1 cellular context compared by ENCODE assay signal in the genomic region with DNA sequence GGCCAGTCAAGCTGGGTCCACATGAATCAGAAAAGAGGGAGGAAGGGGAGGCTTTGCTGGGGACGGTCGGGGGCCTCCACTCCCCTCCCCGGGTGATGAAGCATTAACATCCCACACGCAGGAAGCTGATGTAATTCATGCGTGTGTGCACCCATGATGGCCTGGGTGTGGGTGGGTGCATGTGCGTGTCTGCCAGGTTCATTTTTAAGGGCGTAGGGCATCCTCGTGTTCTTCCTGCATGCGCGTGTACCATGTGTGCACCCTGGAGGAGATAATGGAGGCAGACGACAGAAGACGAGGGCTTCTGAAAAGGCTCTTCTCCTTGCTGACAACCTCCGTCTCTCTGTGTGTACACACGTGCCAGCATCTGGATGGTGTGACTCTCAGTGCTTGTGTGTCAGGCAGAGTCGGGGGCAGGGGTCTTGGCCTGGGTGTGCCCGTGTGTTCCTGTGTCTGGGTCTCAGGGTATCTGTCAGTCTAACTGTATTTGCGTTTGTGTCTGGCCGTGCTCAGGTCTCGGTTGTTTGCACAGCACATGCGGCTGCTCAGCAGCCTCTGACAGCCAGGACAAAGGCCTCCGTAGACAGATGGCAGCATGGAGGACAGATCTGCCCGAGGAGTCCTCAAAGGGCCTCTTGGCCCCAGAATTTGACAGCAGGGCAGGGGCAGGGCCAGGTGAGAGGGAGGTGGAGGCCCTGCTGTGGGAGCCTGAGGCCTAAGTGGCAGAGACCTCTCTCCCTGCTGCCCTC.
TF ChIP-seq lines count a peak whose summit lies in the region.

No MANE protein-coding gene starts in this region.

TF ChIP-seq in HepG2, 621 proteins besides CTCF, POLR2A, EP300 and RAD21 (continued from another document and continues in another):
- TF ChIP-seq, protein P1, sequence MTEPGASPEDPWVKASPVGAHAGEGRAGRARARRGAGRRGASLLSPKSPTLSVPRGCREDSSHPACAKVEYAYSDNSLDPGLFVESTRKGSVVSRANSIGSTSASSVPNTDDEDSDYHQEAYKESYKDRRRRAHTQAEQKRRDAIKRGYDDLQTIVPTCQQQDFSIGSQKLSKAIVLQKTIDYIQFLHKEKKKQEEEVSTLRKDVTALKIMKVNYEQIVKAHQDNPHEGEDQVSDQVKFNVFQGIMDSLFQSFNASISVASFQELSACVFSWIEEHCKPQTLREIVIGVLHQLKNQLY (CRISPR knock-in tag; IDR thresholded peaks at IDR 0.05), result no peak
- peak; percentile 94 for TF ChIP-seq TGIF2 (CRISPR knock-in tag; IDR thresholded peaks at IDR 0.05)
- TF ChIP-seq CEBPG (CRISPR knock-in tag; IDR thresholded peaks at IDR 0.05), result no peak
- TF ChIP-seq RFXAP (CRISPR knock-in tag; IDR thresholded peaks at IDR 0.05; ENCODE audit: borderline replicate concordance), result no peak
- TF ChIP-seq FIP1L1 (IDR thresholded peaks at IDR 0.05; ENCODE audit: borderline replicate concordance, insufficient read depth, low read depth, low read length), result no peak
- TF ChIP-seq SMAD1 (CRISPR knock-in tag; IDR thresholded peaks at IDR 0.05; ENCODE audit: borderline replicate concordance, low read depth), result no peak
- TF ChIP-seq NR2C2 (CRISPR knock-in tag; IDR thresholded peaks at IDR 0.05; ENCODE audit: borderline replicate concordance), result no peak
- no peak for TF ChIP-seq SCMH1 (CRISPR knock-in tag; IDR thresholded peaks at IDR 0.05; ENCODE audit: borderline replicate concordance)
- no peak for TF ChIP-seq NR2F1 (CRISPR knock-in tag; IDR thresholded peaks at IDR 0.05)
- no peak for TF ChIP-seq ZNF788 (CRISPR knock-in tag; IDR thresholded peaks at IDR 0.05; ENCODE audit: borderline replicate concordance)
- TF ChIP-seq WIZ (CRISPR knock-in tag; IDR thresholded peaks at IDR 0.05), result no peak
- no peak for TF ChIP-seq U2AF2 (IDR thresholded peaks at IDR 0.05; ENCODE audit: low read depth, low read length)
- no peak for TF ChIP-seq KMT2A (CRISPR knock-in tag; IDR thresholded peaks at IDR 0.05)
- no peak for TF ChIP-seq TCF12 (IDR thresholded peaks at IDR 0.05)
- TF ChIP-seq TCF12 (CRISPR knock-in tag; IDR thresholded peaks at IDR 0.05), result no peak
- peak; percentile 50; the same call in 1 of the 2 replicates for TF ChIP-seq ZFX (CRISPR knock-in tag; IDR thresholded peaks at IDR 0.05; ENCODE audit: low read depth)
- TF ChIP-seq, protein P2, sequence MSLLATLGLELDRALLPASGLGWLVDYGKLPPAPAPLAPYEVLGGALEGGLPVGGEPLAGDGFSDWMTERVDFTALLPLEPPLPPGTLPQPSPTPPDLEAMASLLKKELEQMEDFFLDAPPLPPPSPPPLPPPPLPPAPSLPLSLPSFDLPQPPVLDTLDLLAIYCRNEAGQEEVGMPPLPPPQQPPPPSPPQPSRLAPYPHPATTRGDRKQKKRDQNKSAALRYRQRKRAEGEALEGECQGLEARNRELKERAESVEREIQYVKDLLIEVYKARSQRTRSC (CRISPR knock-in tag; IDR thresholded peaks at IDR 0.05; ENCODE audit: low read depth), result no peak
- TF ChIP-seq ZNF776 (CRISPR knock-in tag; IDR thresholded peaks at IDR 0.05), result no peak
- TF ChIP-seq, protein P3, sequence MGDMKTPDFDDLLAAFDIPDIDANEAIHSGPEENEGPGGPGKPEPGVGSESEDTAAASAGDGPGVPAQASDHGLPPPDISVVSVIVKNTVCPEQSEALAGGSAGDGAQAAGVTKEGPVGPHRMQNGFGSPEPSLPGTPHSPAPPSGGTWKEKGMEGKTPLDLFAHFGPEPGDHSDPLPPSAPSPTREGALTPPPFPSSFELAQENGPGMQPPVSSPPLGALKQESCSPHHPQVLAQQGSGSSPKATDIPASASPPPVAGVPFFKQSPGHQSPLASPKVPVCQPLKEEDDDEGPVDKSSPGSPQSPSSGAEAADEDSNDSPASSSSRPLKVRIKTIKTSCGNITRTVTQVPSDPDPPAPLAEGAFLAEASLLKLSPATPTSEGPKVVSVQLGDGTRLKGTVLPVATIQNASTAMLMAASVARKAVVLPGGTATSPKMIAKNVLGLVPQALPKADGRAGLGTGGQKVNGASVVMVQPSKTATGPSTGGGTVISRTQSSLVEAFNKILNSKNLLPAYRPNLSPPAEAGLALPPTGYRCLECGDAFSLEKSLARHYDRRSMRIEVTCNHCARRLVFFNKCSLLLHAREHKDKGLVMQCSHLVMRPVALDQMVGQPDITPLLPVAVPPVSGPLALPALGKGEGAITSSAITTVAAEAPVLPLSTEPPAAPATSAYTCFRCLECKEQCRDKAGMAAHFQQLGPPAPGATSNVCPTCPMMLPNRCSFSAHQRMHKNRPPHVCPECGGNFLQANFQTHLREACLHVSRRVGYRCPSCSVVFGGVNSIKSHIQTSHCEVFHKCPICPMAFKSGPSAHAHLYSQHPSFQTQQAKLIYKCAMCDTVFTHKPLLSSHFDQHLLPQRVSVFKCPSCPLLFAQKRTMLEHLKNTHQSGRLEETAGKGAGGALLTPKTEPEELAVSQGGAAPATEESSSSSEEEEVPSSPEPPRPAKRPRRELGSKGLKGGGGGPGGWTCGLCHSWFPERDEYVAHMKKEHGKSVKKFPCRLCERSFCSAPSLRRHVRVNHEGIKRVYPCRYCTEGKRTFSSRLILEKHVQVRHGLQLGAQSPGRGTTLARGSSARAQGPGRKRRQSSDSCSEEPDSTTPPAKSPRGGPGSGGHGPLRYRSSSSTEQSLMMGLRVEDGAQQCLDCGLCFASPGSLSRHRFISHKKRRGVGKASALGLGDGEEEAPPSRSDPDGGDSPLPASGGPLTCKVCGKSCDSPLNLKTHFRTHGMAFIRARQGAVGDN (CRISPR knock-in tag; IDR thresholded peaks at IDR 0.05), result peak; percentile 83
- TF ChIP-seq, protein P4, sequence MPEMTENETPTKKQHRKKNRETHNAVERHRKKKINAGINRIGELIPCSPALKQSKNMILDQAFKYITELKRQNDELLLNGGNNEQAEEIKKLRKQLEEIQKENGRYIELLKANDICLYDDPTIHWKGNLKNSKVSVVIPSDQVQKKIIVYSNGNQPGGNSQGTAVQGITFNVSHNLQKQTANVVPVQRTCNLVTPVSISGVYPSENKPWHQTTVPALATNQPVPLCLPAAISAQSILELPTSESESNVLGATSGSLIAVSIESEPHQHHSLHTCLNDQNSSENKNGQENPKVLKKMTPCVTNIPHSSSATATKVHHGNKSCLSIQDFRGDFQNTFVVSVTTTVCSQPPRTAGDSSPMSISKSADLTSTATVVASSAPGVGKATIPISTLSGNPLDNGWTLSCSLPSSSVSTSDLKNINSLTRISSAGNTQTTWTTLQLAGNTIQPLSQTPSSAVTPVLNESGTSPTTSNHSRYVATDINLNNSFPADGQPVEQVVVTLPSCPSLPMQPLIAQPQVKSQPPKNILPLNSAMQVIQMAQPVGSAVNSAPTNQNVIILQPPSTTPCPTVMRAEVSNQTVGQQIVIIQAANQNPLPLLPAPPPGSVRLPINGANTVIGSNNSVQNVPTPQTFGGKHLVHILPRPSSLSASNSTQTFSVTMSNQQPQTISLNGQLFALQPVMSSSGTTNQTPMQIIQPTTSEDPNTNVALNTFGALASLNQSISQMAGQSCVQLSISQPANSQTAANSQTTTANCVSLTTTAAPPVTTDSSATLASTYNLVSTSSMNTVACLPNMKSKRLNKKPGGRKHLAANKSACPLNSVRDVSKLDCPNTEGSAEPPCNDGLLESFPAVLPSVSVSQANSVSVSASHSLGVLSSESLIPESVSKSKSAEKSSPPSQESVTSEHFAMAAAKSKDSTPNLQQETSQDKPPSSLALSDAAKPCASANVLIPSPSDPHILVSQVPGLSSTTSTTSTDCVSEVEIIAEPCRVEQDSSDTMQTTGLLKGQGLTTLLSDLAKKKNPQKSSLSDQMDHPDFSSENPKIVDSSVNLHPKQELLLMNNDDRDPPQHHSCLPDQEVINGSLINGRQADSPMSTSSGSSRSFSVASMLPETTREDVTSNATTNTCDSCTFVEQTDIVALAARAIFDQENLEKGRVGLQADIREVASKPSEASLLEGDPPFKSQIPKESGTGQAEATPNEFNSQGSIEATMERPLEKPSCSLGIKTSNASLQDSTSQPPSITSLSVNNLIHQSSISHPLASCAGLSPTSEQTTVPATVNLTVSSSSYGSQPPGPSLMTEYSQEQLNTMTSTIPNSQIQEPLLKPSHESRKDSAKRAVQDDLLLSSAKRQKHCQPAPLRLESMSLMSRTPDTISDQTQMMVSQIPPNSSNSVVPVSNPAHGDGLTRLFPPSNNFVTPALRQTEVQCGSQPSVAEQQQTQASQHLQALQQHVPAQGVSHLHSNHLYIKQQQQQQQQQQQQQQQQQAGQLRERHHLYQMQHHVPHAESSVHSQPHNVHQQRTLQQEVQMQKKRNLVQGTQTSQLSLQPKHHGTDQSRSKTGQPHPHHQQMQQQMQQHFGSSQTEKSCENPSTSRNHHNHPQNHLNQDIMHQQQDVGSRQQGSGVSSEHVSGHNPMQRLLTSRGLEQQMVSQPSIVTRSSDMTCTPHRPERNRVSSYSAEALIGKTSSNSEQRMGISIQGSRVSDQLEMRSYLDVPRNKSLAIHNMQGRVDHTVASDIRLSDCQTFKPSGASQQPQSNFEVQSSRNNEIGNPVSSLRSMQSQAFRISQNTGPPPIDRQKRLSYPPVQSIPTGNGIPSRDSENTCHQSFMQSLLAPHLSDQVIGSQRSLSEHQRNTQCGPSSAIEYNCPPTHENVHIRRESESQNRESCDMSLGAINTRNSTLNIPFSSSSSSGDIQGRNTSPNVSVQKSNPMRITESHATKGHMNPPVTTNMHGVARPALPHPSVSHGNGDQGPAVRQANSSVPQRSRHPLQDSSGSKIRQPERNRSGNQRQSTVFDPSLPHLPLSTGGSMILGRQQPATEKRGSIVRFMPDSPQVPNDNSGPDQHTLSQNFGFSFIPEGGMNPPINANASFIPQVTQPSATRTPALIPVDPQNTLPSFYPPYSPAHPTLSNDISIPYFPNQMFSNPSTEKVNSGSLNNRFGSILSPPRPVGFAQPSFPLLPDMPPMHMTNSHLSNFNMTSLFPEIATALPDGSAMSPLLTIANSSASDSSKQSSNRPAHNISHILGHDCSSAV (CRISPR knock-in tag; IDR thresholded peaks at IDR 0.05; ENCODE audit: borderline replicate concordance), result no peak
- TF ChIP-seq ZFP62 (CRISPR knock-in tag; IDR thresholded peaks at IDR 0.05), result no peak
- no peak for TF ChIP-seq ZNF160 (CRISPR knock-in tag; IDR thresholded peaks at IDR 0.05)
- no peak for TF ChIP-seq ARNT2 (CRISPR knock-in tag; IDR thresholded peaks at IDR 0.05; ENCODE audit: low read depth)
- TF ChIP-seq FOXA1 (IDR thresholded peaks at IDR 0.05), result no peak
- TF ChIP-seq FOXA1 (CRISPR knock-in tag; IDR thresholded peaks at IDR 0.05), result peak; percentile 81
- 0 out of 2 replicates have a peak, but pooled peaks have one; percentile 34 for TF ChIP-seq IRF2 (CRISPR knock-in tag; IDR thresholded peaks at IDR 0.05)
- TF ChIP-seq ZNF567 (CRISPR knock-in tag; IDR thresholded peaks at IDR 0.05; ENCODE audit: borderline replicate concordance), result no peak
- TF ChIP-seq, protein P5, sequence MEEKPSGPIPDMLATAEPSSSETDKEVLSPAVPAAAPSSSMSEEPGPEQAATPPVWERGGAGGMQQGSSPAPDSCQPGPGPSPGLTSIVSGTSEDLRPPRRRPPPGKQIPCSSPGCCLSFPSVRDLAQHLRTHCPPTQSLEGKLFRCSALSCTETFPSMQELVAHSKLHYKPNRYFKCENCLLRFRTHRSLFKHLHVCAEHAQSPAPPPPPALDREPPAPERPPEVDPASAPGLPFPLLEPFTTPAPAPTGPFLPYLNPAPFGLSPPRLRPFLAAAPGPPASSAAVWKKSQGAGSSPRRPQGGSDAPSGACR (CRISPR knock-in tag; IDR thresholded peaks at IDR 0.05), result no peak
- TF ChIP-seq SMYD3 (CRISPR knock-in tag; IDR thresholded peaks at IDR 0.05), result no peak
- TF ChIP-seq, protein P6, sequence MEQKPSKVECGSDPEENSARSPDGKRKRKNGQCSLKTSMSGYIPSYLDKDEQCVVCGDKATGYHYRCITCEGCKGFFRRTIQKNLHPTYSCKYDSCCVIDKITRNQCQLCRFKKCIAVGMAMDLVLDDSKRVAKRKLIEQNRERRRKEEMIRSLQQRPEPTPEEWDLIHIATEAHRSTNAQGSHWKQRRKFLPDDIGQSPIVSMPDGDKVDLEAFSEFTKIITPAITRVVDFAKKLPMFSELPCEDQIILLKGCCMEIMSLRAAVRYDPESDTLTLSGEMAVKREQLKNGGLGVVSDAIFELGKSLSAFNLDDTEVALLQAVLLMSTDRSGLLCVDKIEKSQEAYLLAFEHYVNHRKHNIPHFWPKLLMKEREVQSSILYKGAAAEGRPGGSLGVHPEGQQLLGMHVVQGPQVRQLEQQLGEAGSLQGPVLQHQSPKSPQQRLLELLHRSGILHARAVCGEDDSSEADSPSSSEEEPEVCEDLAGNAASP (CRISPR knock-in tag; IDR thresholded peaks at IDR 0.05; ENCODE audit: borderline replicate concordance), result peak; percentile 64; the same call in 1 of the 2 replicates
- peak; percentile 94 for TF ChIP-seq MXD4 (CRISPR knock-in tag; IDR thresholded peaks at IDR 0.05)
- TF ChIP-seq NPAS2 (CRISPR knock-in tag; IDR thresholded peaks at IDR 0.05; ENCODE audit: borderline replicate concordance), result no peak
- no peak for TF ChIP-seq ZSCAN22 (CRISPR knock-in tag; IDR thresholded peaks at IDR 0.05)
- TF ChIP-seq, protein P7, sequence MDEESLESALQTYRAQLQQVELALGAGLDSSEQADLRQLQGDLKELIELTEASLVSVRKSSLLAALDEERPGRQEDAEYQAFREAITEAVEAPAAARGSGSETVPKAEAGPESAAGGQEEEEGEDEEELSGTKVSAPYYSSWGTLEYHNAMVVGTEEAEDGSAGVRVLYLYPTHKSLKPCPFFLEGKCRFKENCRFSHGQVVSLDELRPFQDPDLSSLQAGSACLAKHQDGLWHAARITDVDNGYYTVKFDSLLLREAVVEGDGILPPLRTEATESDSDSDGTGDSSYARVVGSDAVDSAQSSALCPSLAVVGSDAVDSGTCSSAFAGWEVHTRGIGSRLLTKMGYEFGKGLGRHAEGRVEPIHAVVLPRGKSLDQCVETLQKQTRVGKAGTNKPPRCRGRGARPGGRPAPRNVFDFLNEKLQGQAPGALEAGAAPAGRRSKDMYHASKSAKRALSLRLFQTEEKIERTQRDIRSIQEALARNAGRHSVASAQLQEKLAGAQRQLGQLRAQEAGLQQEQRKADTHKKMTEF (CRISPR knock-in tag; IDR thresholded peaks at IDR 0.05), result no peak
- no peak for TF ChIP-seq PAX8 (CRISPR knock-in tag; IDR thresholded peaks at IDR 0.05; ENCODE audit: borderline replicate concordance)
- no peak for TF ChIP-seq ZBTB38 (CRISPR knock-in tag; IDR thresholded peaks at IDR 0.05)
- no peak for TF ChIP-seq ZNF564 (CRISPR knock-in tag; IDR thresholded peaks at IDR 0.05)
- TF ChIP-seq PPARG (CRISPR knock-in tag; conservative IDR thresholded peaks at IDR 0.05), result no peak
- peak; percentile 50 for TF ChIP-seq SKI (IDR thresholded peaks at IDR 0.05; ENCODE audit: partially characterized antibody)
- TF ChIP-seq, protein P8, sequence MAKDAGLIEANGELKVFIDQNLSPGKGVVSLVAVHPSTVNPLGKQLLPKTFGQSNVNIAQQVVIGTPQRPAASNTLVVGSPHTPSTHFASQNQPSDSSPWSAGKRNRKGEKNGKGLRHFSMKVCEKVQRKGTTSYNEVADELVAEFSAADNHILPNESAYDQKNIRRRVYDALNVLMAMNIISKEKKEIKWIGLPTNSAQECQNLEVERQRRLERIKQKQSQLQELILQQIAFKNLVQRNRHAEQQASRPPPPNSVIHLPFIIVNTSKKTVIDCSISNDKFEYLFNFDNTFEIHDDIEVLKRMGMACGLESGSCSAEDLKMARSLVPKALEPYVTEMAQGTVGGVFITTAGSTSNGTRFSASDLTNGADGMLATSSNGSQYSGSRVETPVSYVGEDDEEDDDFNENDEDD (CRISPR knock-in tag; IDR thresholded peaks at IDR 0.05; ENCODE audit: borderline replicate concordance), result peak; percentile 30; the same call in 1 of the 2 replicates
- no peak for TF ChIP-seq STAG1 (CRISPR knock-in tag; IDR thresholded peaks at IDR 0.05)
- TF ChIP-seq CEBPB (IDR thresholded peaks at IDR 0.05; ENCODE audit: borderline replicate concordance, low read depth, low read length), result no peak
- TF ChIP-seq NBN (conservative IDR thresholded peaks at IDR 0.05), result no peak
